In genomic region chr17:38425744-38426143, GRCh38 we compare ENCODE assay signal across 12 cellular contexts. TPM values are rescaled to one million over a fixed set of nuclear protein-coding genes. Genes with fewer than 3 reads are reported as not detected.
DNase-seq lines count a peak whose midpoint lies in the region; ATAC-seq, FAIRE-seq and TF ChIP-seq lines count a peak whose summit lies in the region.
"Had no signal": no experiment of that assay in that cellular context is flagged by ENCODE, and none has a peak within 500 bp of the region (broad histone marks: within the 10 kb centered on the region; RNA-seq: fewer than 3 reads in every experiment).

No MANE protein-coding gene starts in this region.

- DNase-seq in H54 (ENCODE audit: insufficient read length, low spot score): peak; percentile 71
- peak; percentile 46 for DNase-seq in astrocyte of the hippocampus (ENCODE audit: low read depth, low spot score)
- no peak for DNase-seq in kidney
- no peak for DNase-seq in smooth muscle cell (lab: John Stamatoyannopoulos, UW; ENCODE audit: unreplicated experiment)
- no peak for DNase-seq in lower leg skin (ENCODE audit: low spot score in 2 of 2)
- DNase-seq in Ammon's horn (ENCODE audit: low spot score): no peak
- DNase-seq: BE2C, NCI-H526, SJCRH30 had no signal

- FAIRE-seq in H54 (lab: Jason Lieb, UNC) (no peak), kidney (lab: Jason Lieb, UNC) (no peak)
- FAIRE-seq: G401.6 had no signal

- H2AFZ ChIP-seq in smooth muscle cell (ENCODE audit: low read depth): no peak overlapping the region

- TF ChIP-seq POLR2A in H54 (IDR thresholded peaks at IDR 0.05; ENCODE audit: low read depth, low read length) (no peak), lower leg skin (IDR thresholded peaks at IDR 0.05) (no peak)

- peaks cover 17% of the 10 kb centered on the region for H4K20me1 ChIP-seq in smooth muscle cell (ENCODE audit: low read depth)

- H3K4me3 ChIP-seq in kidney (ENCODE audit: low read length in 2 of 2) (no peak overlapping the region), smooth muscle cell (no peak overlapping the region), lower leg skin (ENCODE audit: low read depth, poor library complexity, severe bottlenecking) (no peak overlapping the region)
- H3K4me3 ChIP-seq: SJCRH30 had no signal

- no peak overlapping the region for H3K9ac ChIP-seq in kidney (ENCODE audit: low read length in 2 of 2)
- no peak overlapping the region for H3K9ac ChIP-seq in smooth muscle cell (ENCODE audit: low read depth)

- no peaks in the 10 kb centered on the region for H3K27me3 ChIP-seq in smooth muscle cell (ENCODE audit: low read depth)
- H3K27me3 ChIP-seq: BE2C, SJCRH30 had no signal

- ATAC-seq in GM21423 (IDR thresholded peaks at IDR 0.05; ENCODE audit: unreplicated experiment) (no peak), HG03442 (IDR thresholded peaks at IDR 0.05; ENCODE audit: unreplicated experiment) (no peak)

- peaks cover 13% of the 10 kb centered on the region for H3K79me2 ChIP-seq in smooth muscle cell (ENCODE audit: low read depth)

- intact Hi-C loops in kidney (cut with DNase I) (no loop called here), lower leg skin (cut with DNase I; ENCODE audit: low total_unique reads) (loop anchor here (10.0 kb wide), 1 partner anchor 59 kb away; no protein-coding TSS in a partner anchor)

- H3K4me2 ChIP-seq in smooth muscle cell: peak overlapping the region; percentile 50

- WGBS in smooth muscle cell (ENCODE audit: low lambda C conversion rate): 57% methylated on average over 4 of the region's 9 CpGs
- WGBS in lower leg skin, 2 donors: 73 to 78% methylated on average over 9 of the region's 9 CpGs

- H3K27ac ChIP-seq in kidney (ENCODE audit: low read depth in 2 of 2, low read length in 2 of 2) (peak overlapping the region; percentile 33 to 64), smooth muscle cell (ENCODE audit: low read depth) (no peak overlapping the region)
- H3K27ac ChIP-seq: SJCRH30 had no signal

- H3K36me3 ChIP-seq in kidney (ENCODE audit: control insufficient read depth in 1 of 2, insufficient read depth in 2 of 2, low read length in 2 of 2) (no peaks in the 10 kb centered on the region), smooth muscle cell (ENCODE audit: low read depth) (no peaks in the 10 kb centered on the region)
- H3K36me3 ChIP-seq: BE2C, SJCRH30 had no signal

- H3K4me1 ChIP-seq in kidney (ENCODE audit: control insufficient read depth in 1 of 2, insufficient read depth in 1 of 2, low read depth in 1 of 2, low read length in 2 of 2): peaks cover 0 to 10% of the 10 kb centered on the region in 2 donors
- peaks cover 37% of the 10 kb centered on the region for H3K4me1 ChIP-seq in smooth muscle cell (ENCODE audit: low read depth)

- TF ChIP-seq CTCF in kidney (IDR thresholded peaks at IDR 0.05; ENCODE audit: borderline replicate concordance, extremely low read depth, insufficient read depth): no peak
- TF ChIP-seq CTCF in smooth muscle cell (IDR thresholded peaks at IDR 0.05; ENCODE audit: borderline replicate concordance, insufficient read depth, poor library complexity, severe bottlenecking): no peak
- TF ChIP-seq CTCF in lower leg skin (IDR thresholded peaks at IDR 0.05): no peak

- no peaks in the 10 kb centered on the region for H3K9me3 ChIP-seq in kidney (ENCODE audit: control insufficient read depth in 1 of 2, low read length in 2 of 2)
- H3K9me3 ChIP-seq in smooth muscle cell (replicated peaks; ENCODE audit: low read depth): no peaks in the 10 kb centered on the region
- H3K9me3 ChIP-seq: BE2C, SJCRH30 had no signal

- H3F3A ChIP-seq in smooth muscle cell (ENCODE audit: low read depth): peaks cover 25% of the 10 kb centered on the region

RNA-seq across cellular contexts. Expression of gene ARHGAP23, which starts 2.5 kb away (rescaled TPM):
- total RNA-seq in kidney: 53.8 TPM
- polyA plus RNA-seq in kidney (ENCODE audit: insufficient read depth, low read depth, low replicate concordance): 7.6 TPM
- total RNA-seq in smooth muscle cell: 18.1 and 34.0 TPM in 2 replicates
- 24.9 and 30.0 TPM in 2 replicates for polyA plus RNA-seq in smooth muscle cell
- total RNA-seq in lower leg skin: 100 to 1,000 TPM; 127 to 201 (median 149) TPM

Comparison
In these comparisons a context has a peak if more than half of its experiments do, and no peak if none do; other contexts are left out.
1. DNase-seq: peak in H54 (single experiment) and astrocyte of the hippocampus (single experiment); none in kidney (single experiment), smooth muscle cell (single experiment), lower leg skin (0 of 2) and Ammon's horn (single experiment).